In the genomic region with DNA sequence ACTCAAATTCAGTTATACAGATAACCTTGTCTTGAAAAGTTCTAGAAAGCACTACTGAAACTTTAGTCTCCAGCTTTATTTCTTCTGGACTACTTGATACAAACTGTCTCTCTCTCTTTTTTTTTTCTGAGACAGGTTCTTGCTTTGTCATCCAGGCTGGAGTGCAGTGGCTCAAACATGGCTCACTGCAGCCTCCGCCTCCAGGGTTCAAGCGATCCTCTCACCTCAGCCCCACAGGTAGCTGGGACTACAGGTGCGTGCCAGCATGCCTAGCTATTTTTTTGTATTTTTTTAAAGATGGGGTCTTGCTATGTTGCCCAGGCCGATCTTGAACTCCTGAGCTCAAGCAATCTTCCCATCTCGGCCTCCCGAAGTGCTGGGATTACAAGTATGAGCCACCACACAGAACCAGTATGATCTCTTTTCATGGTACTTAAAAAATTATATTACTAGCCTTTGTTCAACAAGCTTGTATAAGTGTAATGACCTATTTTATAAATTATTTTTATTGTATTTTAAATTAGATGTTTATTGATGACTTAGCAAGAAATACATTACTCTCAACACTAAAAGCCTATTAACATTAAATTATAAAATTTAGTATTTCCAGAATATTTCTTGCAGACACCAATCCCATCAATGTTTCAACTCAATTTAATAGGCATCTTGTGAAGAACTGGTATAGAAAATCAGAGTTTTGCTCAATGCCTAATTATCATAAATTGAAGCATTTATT, we compare ENCODE assay signal across 10 cellular contexts. TPM values are rescaled to one million over a fixed set of nuclear protein-coding genes. Genes with fewer than 3 reads are reported as not detected.
DNase-seq lines count a peak whose midpoint lies in the region; ATAC-seq lines count a peak whose summit lies in the region.
"Had no signal": no experiment of that assay in that cellular context is flagged by ENCODE, and none has a peak within 500 bp of the region (broad histone marks: within the 10 kb centered on the region; RNA-seq: fewer than 3 reads in every experiment).

No MANE protein-coding gene starts in this region.

- ATAC-seq in activated CD4-positive, alpha-beta T cell treated with anti-CD3 and anti-CD28 coated beads for 36 hours: peak; percentile 27
- ATAC-seq in HG03354 (IDR thresholded peaks at IDR 0.05; ENCODE audit: poor library complexity, severe bottlenecking, unreplicated experiment): peak; percentile 9
- no peak for ATAC-seq in central memory CD8-positive, alpha-beta T cell (replicated peaks; ENCODE audit: extremely low read depth, poor library complexity, severe bottlenecking)
- ATAC-seq in stimulated activated naive B cell treated with anti-CD40 and anti-IgM and Interleukin-4, amounts not matched to agents 10 μg/mL and 1 μg/mL and 100 μg/mL, for 72 hours (replicated peaks): peak in 1 of 2 donors; percentile 6
- ATAC-seq in sciatic nerve: no peak
- ATAC-seq in GM21786 (IDR thresholded peaks at IDR 0.05; ENCODE audit: unreplicated experiment): no peak

- intact Hi-C loops in activated CD4-positive, alpha-beta T cell treated with anti-CD3 and anti-CD28 coated beads for 36 hours (cut with DNase I, micrococcal nuclease): loop anchor here (1.0 to 10.0 kb wide), 5 partner anchors 36 to 572 kb away; partner anchors contain the start of genes MTF2 (in 2 of the 2), CCDC18 (in 1 of the 2), DR1 (in 1 of the 2) and TMED5 (in 1 of the 2)
- intact Hi-C loops in sciatic nerve (cut with DNase I): no loop called here

- DNase-seq in activated CD4-positive, alpha-beta T cell treated with anti-CD3 and anti-CD28 coated beads for 36 hours: peak; percentile 16
- no peak for DNase-seq in activated CD4-positive, alpha-beta T cell treated with anti-CD3 and anti-CD28 coated beads, Interleukin-2, amount 50 U/mL, for 48 hours
- no peak for DNase-seq in central memory CD8-positive, alpha-beta T cell (ENCODE audit: low spot score in 2 of 2)
- no peak for DNase-seq in stimulated activated naive B cell treated with anti-CD40 and anti-IgM and Interleukin-4, amounts not matched to agents 10 μg/mL and 1 μg/mL and 100 μg/mL, for 72 hours
- DNase-seq in mucosa of gallbladder (ENCODE audit: low spot score): no peak
- DNase-seq in sciatic nerve (ENCODE audit: low spot score): no peak
- DNase-seq: amygdala, NCI-H2081 treated with DMSO at 0.1 percent for 48 hours had no signal

- H3K4me1 Mint-ChIP-seq in activated CD4-positive, alpha-beta T cell treated with anti-CD3 and anti-CD28 coated beads for 36 hours: peaks cover 29% of the 10 kb centered on the region
- H3K4me1 Mint-ChIP-seq in central memory CD8-positive, alpha-beta T cell: peaks cover 14% of the 10 kb centered on the region
- peaks cover 0 to 2% of the 10 kb centered on the region in 2 donors for H3K4me1 Mint-ChIP-seq in stimulated activated naive B cell treated with anti-CD40 and anti-IgM and Interleukin-4, amounts not matched to agents 10 μg/mL and 1 μg/mL and 100 μg/mL, for 72 hours

- CTCF ChIA-PET in activated CD4-positive, alpha-beta T cell treated with anti-CD3 and anti-CD28 coated beads for 36 hours (lab: Charles Lee): interaction anchor here (0.7 to 1.7 kb wide), 8 partner anchors 9 to 83 kb away, joined by 3 to 6 read pairs (median 4); partner anchors contain the start of gene MTF2

- no peaks in the 10 kb centered on the region for H3K9me3 Mint-ChIP-seq in activated CD4-positive, alpha-beta T cell treated with anti-CD3 and anti-CD28 coated beads for 36 hours (ENCODE audit: low read depth)
- H3K9me3 Mint-ChIP-seq in central memory CD8-positive, alpha-beta T cell: no peaks in the 10 kb centered on the region
- no peaks in the 10 kb centered on the region for H3K9me3 Mint-ChIP-seq in stimulated activated naive B cell treated with anti-CD40 and anti-IgM and Interleukin-4, amounts not matched to agents 10 μg/mL and 1 μg/mL and 100 μg/mL, for 72 hours

- no peaks in the 10 kb centered on the region for H3K27me3 Mint-ChIP-seq in activated CD4-positive, alpha-beta T cell treated with anti-CD3 and anti-CD28 coated beads for 36 hours
- H3K27me3 Mint-ChIP-seq in central memory CD8-positive, alpha-beta T cell: no peaks in the 10 kb centered on the region
- no peaks in the 10 kb centered on the region for H3K27me3 Mint-ChIP-seq in stimulated activated naive B cell treated with anti-CD40 and anti-IgM and Interleukin-4, amounts not matched to agents 10 μg/mL and 1 μg/mL and 100 μg/mL, for 72 hours

- H3K4me3 Mint-ChIP-seq in activated CD4-positive, alpha-beta T cell treated with anti-CD3 and anti-CD28 coated beads for 36 hours: peak overlapping the region; percentile 56
- peak overlapping the region; percentile 69 for H3K4me3 Mint-ChIP-seq in central memory CD8-positive, alpha-beta T cell
- H3K4me3 Mint-ChIP-seq in stimulated activated naive B cell treated with anti-CD40 and anti-IgM and Interleukin-4, amounts not matched to agents 10 μg/mL and 1 μg/mL and 100 μg/mL, for 72 hours: peak overlapping the region in 1 of 2 donors; percentile 50

- H3K27ac Mint-ChIP-seq in activated CD4-positive, alpha-beta T cell treated with anti-CD3 and anti-CD28 coated beads for 36 hours: peak overlapping the region; percentile 92
- H3K27ac Mint-ChIP-seq in central memory CD8-positive, alpha-beta T cell (ENCODE audit: low read depth): peak overlapping the region; percentile 90
- H3K27ac Mint-ChIP-seq in stimulated activated naive B cell treated with anti-CD40 and anti-IgM and Interleukin-4, amounts not matched to agents 10 μg/mL and 1 μg/mL and 100 μg/mL, for 72 hours: peak overlapping the region; percentile 56

- no peaks in the 10 kb centered on the region for H3K36me3 Mint-ChIP-seq in activated CD4-positive, alpha-beta T cell treated with anti-CD3 and anti-CD28 coated beads for 36 hours (ENCODE audit: low read depth)
- H3K36me3 Mint-ChIP-seq in central memory CD8-positive, alpha-beta T cell (ENCODE audit: insufficient read depth): no peaks in the 10 kb centered on the region
- H3K36me3 Mint-ChIP-seq in stimulated activated naive B cell treated with anti-CD40 and anti-IgM and Interleukin-4, amounts not matched to agents 10 μg/mL and 1 μg/mL and 100 μg/mL, for 72 hours: no peaks in the 10 kb centered on the region

- POLR2A ChIA-PET in activated CD4-positive, alpha-beta T cell treated with anti-CD3 and anti-CD28 coated beads for 36 hours (lab: Charles Lee): interaction anchor here (0.6 to 1.7 kb wide), 4 partner anchors 17 to 124 kb away, joined by 3 to 6 read pairs (median 4); partner anchors contain the start of gene MTF2

RNA-seq across cellular contexts. Expression of gene MTF2, which starts 36.1 kb away (rescaled TPM):
- 10 to 100 TPM; 49.8 to 55.0 TPM for total RNA-seq in activated CD4-positive, alpha-beta T cell treated with anti-CD3 and anti-CD28 coated beads for 36 hours
- 24.3 TPM for total RNA-seq in mucosa of gallbladder
- total RNA-seq in sciatic nerve: 27.8 TPM

Comparison
In these comparisons a context has a peak if more than half of its experiments do, and no peak if none do; other contexts are left out.
1. ATAC-seq: peak in activated CD4-positive, alpha-beta T cell treated with anti-CD3 and anti-CD28 coated beads for 36 hours (single experiment) and HG03354 (single experiment); none in central memory CD8-positive, alpha-beta T cell (single experiment), sciatic nerve (single experiment) and GM21786 (single experiment).
2. Peak in every context shown above with its lines, with median percentiles within 50 percentile points of each other: H3K27ac Mint-ChIP-seq.